In genomic region chr20:45300961-45301360, GRCh38 we compare ENCODE assay signal across 8 cellular contexts. TPM values are rescaled to one million over a fixed set of nuclear protein-coding genes. Genes with fewer than 3 reads are reported as not detected.
DNase-seq lines count a peak whose midpoint lies in the region; ATAC-seq, FAIRE-seq and TF ChIP-seq lines count a peak whose summit lies in the region.

No MANE protein-coding gene starts in this region.

- peak overlapping the region; percentile 79 for H3K27ac ChIP-seq in KMS-11
- H3K27ac ChIP-seq in vagina: no peak overlapping the region

- H3K9me3 ChIP-seq in mucosa of descending colon (no peaks in the 10 kb centered on the region), vagina (no peaks in the 10 kb centered on the region)

- H3K4me1 ChIP-seq in KMS-11 (ENCODE audit: low read depth, poor library complexity, severe bottlenecking): peaks cover 36% of the 10 kb centered on the region
- no peaks in the 10 kb centered on the region for H3K4me1 ChIP-seq in mucosa of descending colon (ENCODE audit: low read depth)
- H3K4me1 ChIP-seq in vagina: no peaks in the 10 kb centered on the region

- ATAC-seq in mucosa of descending colon: peak; percentile 65

- intact Hi-C loops in mucosa of descending colon (cut with DNase I, micrococcal nuclease) (no loop called here), vagina (cut with DNase I) (no loop called here)

- H2AFZ ChIP-seq in KMS-11 (ENCODE audit: low read depth): peak overlapping the region; percentile 35

- H3K9ac ChIP-seq in KMS-11: no peak overlapping the region; the same call in 1 of the 2 replicates

- TF ChIP-seq CTCF in KMS-11 (conservative IDR thresholded peaks at IDR 0.05; ENCODE audit: low read depth, low read length) (peak; percentile 76), mucosa of descending colon (IDR thresholded peaks at IDR 0.05) (no peak), vagina (IDR thresholded peaks at IDR 0.05) (no peak)

- FAIRE-seq in GM12892 (lab: Jason Lieb, UNC): no peak

- no peaks in the 10 kb centered on the region for H4K20me1 ChIP-seq in KMS-11 (ENCODE audit: insufficient read depth)

- H3K36me3 ChIP-seq in KMS-11 (ENCODE audit: insufficient read depth) (no peaks in the 10 kb centered on the region), mucosa of descending colon (ENCODE audit: low read depth) (no peaks in the 10 kb centered on the region), vagina (no peaks in the 10 kb centered on the region)

- TF ChIP-seq POLR2A in GM12892 (IDR thresholded peaks at IDR 0.05; ENCODE audit: low read depth, low read length) (no peak), vagina (IDR thresholded peaks at IDR 0.05) (no peak)

- H3K4me2 ChIP-seq in KMS-11: peak overlapping the region; percentile 55

- peak; percentile 73 for DNase-seq in activated effector memory CD4-positive, alpha-beta T cell treated with anti-CD3 and anti-CD28 coated beads, Interleukin-2, amount 50 U/mL, for 16 hours
- DNase-seq in activated effector memory CD4-positive, alpha-beta T cell treated with Interleukin-2 at 50 U/mL for 16 hours: no peak
- peak; percentile 69 to 74 for DNase-seq in activated T-cell treated with anti-CD3 and anti-CD28 coated beads, Interleukin-2, amount 50 U/mL, for 48 hours
- DNase-seq in mucosa of descending colon: no peak
- DNase-seq in activated CD4-positive, CD25-positive, alpha-beta regulatory T cell (lab: John Stamatoyannopoulos, UW): no peak
- no peak for DNase-seq in GM12892 (ENCODE audit: insufficient read length)
- no peak for DNase-seq in vagina (ENCODE audit: extremely low spot score in 2 of 2)

- no peaks in the 10 kb centered on the region for H3K79me2 ChIP-seq in KMS-11 (ENCODE audit: insufficient read depth, low read depth)

- no peaks in the 10 kb centered on the region for H3K27me3 ChIP-seq in KMS-11 (ENCODE audit: insufficient read depth, low read depth)
- no peaks in the 10 kb centered on the region for H3K27me3 ChIP-seq in vagina

- no peak overlapping the region for H3K4me3 ChIP-seq in KMS-11 (IDR thresholded peaks at IDR 0.05; ENCODE audit: insufficient read depth, low read depth, low read length)
- H3K4me3 ChIP-seq in mucosa of descending colon: no peak overlapping the region
- H3K4me3 ChIP-seq in vagina: no peak overlapping the region

RNA-seq across cellular contexts. Expression of gene RBPJL, which starts 5.7 kb away (rescaled TPM):
- total RNA-seq in mucosa of descending colon: not detected
- polyA plus RNA-seq in GM12892 (2012; ENCODE audit: missing spikeins): not detected
- total RNA-seq in vagina: not detected

RNA-seq across cellular contexts. Expression of gene MATN4, which starts 7.1 kb away (rescaled TPM):
- total RNA-seq in mucosa of descending colon (under 1 TPM in 2 of 3 donors, not detected in 1; 0.17 to 0.22 TPM), vagina (not detected)
- not detected for polyA plus RNA-seq in GM12892 (2012; ENCODE audit: missing spikeins)

RNA-seq across cellular contexts. Expression of gene SLPI, which starts 46.6 kb away (rescaled TPM):
- total RNA-seq in mucosa of descending colon (100 to 1,000 TPM in 1 of 3 donors, 10 to 100 TPM in 2; 29.9 to 132 (median 43.3) TPM), vagina (431 TPM)
- not detected for polyA plus RNA-seq in GM12892 (2012; ENCODE audit: missing spikeins)

RNA-seq across cellular contexts. Expression of gene SDC4, which starts 47.3 kb away (rescaled TPM):
- total RNA-seq in mucosa of descending colon: 100 to 1,000 TPM; 114 to 145 (median 122) TPM
- 3.3 TPM for polyA plus RNA-seq in GM12892 (2012; ENCODE audit: missing spikeins)
- 62.6 TPM for total RNA-seq in vagina

Comparison
In these comparisons a context has a peak if more than half of its experiments do, and no peak if none do; other contexts are left out.
1. DNase-seq: peak in activated effector memory CD4-positive, alpha-beta T cell treated with anti-CD3 and anti-CD28 coated beads, Interleukin-2, amount 50 U/mL, for 16 hours (single experiment) and activated T-cell treated with anti-CD3 and anti-CD28 coated beads, Interleukin-2, amount 50 U/mL, for 48 hours (2 of 2); none in activated effector memory CD4-positive, alpha-beta T cell treated with Interleukin-2 at 50 U/mL for 16 hours (single experiment), mucosa of descending colon (0 of 3), activated CD4-positive, CD25-positive, alpha-beta regulatory T cell (0 of 4), GM12892 (single experiment) and vagina (0 of 2).